In the genomic region with DNA sequence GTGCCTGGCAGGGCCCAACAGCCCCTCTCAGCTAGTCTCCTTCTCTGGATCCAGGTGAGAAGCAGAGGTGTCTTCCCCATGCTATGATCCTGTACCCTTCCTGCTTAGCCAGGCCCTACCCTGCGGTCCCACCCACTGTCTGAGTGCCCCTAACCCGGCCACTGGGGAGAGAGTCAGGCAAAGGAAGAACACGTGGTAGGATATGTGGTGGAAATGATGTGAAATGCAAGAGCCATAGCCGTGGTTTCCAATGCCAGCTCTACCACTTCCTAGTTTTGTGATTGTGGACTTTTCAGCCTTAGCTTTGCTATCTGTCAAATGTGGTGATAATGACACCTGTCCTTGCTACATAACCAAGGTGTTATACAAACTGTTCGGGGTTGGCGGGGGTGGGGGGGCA, we compare ENCODE assay signal across 17 cellular contexts. TPM values are rescaled to one million over a fixed set of nuclear protein-coding genes. Genes with fewer than 3 reads are reported as not detected.
"Had no signal": no experiment of that assay in that cellular context is flagged by ENCODE, and none has a peak within 500 bp of the region (broad histone marks: within the 10 kb centered on the region; RNA-seq: fewer than 3 reads in every experiment).

No MANE protein-coding gene starts in this region.

- ATAC-seq: heart left ventricle; right cardiac atrium; stimulated activated naive B cell treated with anti-CD40 and anti-IgM and Interleukin-4, amounts not matched to agents 10 μg/mL and 1 μg/mL and 100 μg/mL, for 72 hours had no signal

- H3K27ac ChIP-seq: heart left ventricle had no signal

- H3K9me3 Mint-ChIP-seq: activated T-helper 1 cell treated with anti-CD3 and anti-CD28 coated beads, Interleukin-12 subunit alpha, Interleukin-12 subunit beta, Interleukin-2, Interleukin-4 antibody, amounts not matched to agents 30 ng/mL and 10 ng/mL and 1 ng/mL, durations not matched to agents 14 hours and 24 hours and 36 hours; stimulated activated naive B cell treated with anti-CD40 and anti-IgM and Interleukin-4, amounts not matched to agents 10 μg/mL and 1 μg/mL and 100 μg/mL, for 72 hours had no signal

- DNase-seq: activated CD4-positive, alpha-beta T cell treated with anti-CD3 and anti-CD28 coated beads, Interleukin-2, amount 50 U/mL, for 1 hour; activated naive CD4-positive, alpha-beta T cell; amniotic stem cell; heart left ventricle; right cardiac atrium; Right ventricle myocardium superior; SK-N-SH; stimulated activated CD4-positive, alpha-beta T cell treated with anti-CD3 and anti-CD28 coated beads, Interleukin-1b, Interleukin-23, amount 100 ng/mL, for 48 hours; stimulated activated naive B cell treated with anti-CD40 and anti-IgM and Interleukin-4, amounts not matched to agents 10 μg/mL and 1 μg/mL and 100 μg/mL, for 72 hours; T-helper 1 cell; trophoblast cell had no signal

- H3K9me3 ChIP-seq: heart left ventricle, SK-N-SH had no signal

- H3K4me1 Mint-ChIP-seq: stimulated activated naive B cell treated with anti-CD40 and anti-IgM and Interleukin-4, amounts not matched to agents 10 μg/mL and 1 μg/mL and 100 μg/mL, for 72 hours had no signal

- H3K36me3 ChIP-seq: heart left ventricle had no signal

- H3K36me3 Mint-ChIP-seq: stimulated activated naive B cell treated with anti-CD40 and anti-IgM and Interleukin-4, amounts not matched to agents 10 μg/mL and 1 μg/mL and 100 μg/mL, for 72 hours had no signal

- H3K4me3 ChIP-seq: heart left ventricle had no signal

- H3K4me3 Mint-ChIP-seq: activated T-helper 1 cell treated with anti-CD3 and anti-CD28 coated beads, Interleukin-12 subunit alpha, Interleukin-12 subunit beta, Interleukin-2, Interleukin-4 antibody, amounts not matched to agents 30 ng/mL and 10 ng/mL and 1 ng/mL, durations not matched to agents 14 hours and 24 hours and 36 hours; stimulated activated naive B cell treated with anti-CD40 and anti-IgM and Interleukin-4, amounts not matched to agents 10 μg/mL and 1 μg/mL and 100 μg/mL, for 72 hours had no signal

- H3K27ac Mint-ChIP-seq: activated T-helper 1 cell treated with anti-CD3 and anti-CD28 coated beads, Interleukin-12 subunit alpha, Interleukin-12 subunit beta, Interleukin-2, Interleukin-4 antibody, amounts not matched to agents 30 ng/mL and 10 ng/mL and 1 ng/mL, durations not matched to agents 14 hours and 24 hours and 36 hours; stimulated activated naive B cell treated with anti-CD40 and anti-IgM and Interleukin-4, amounts not matched to agents 10 μg/mL and 1 μg/mL and 100 μg/mL, for 72 hours had no signal

RNA-seq across cellular contexts. Expression of a gene that starts 15.8 kb away (rescaled TPM):
- total RNA-seq: activated T-helper 1 cell treated with anti-CD3 and anti-CD28 coated beads, Interleukin-12 subunit alpha, Interleukin-12 subunit beta, Interleukin-2, Interleukin-4 antibody, amounts not matched to agents 30 ng/mL and 10 ng/mL and 1 ng/mL, durations not matched to agents 14 hours and 24 hours and 36 hours; fibroblast of lung; frontal cortex; heart left ventricle; liver; mesenteric fat pad; right cardiac atrium; Right ventricle myocardium superior had no signal
- polyA plus RNA-seq: fibroblast of lung, heart left ventricle, liver, right cardiac atrium, SK-N-SH had no signal

RNA-seq across cellular contexts. Expression of a gene that starts 17.8 kb away (rescaled TPM):
- total RNA-seq: activated T-helper 1 cell treated with anti-CD3 and anti-CD28 coated beads, Interleukin-12 subunit alpha, Interleukin-12 subunit beta, Interleukin-2, Interleukin-4 antibody, amounts not matched to agents 30 ng/mL and 10 ng/mL and 1 ng/mL, durations not matched to agents 14 hours and 24 hours and 36 hours; fibroblast of lung; frontal cortex; heart left ventricle; liver; mesenteric fat pad; right cardiac atrium; Right ventricle myocardium superior had no signal
- polyA plus RNA-seq: fibroblast of lung, heart left ventricle, liver, right cardiac atrium, SK-N-SH had no signal

RNA-seq across cellular contexts. Expression of a gene that starts 34.9 kb away (rescaled TPM):
- total RNA-seq: activated T-helper 1 cell treated with anti-CD3 and anti-CD28 coated beads, Interleukin-12 subunit alpha, Interleukin-12 subunit beta, Interleukin-2, Interleukin-4 antibody, amounts not matched to agents 30 ng/mL and 10 ng/mL and 1 ng/mL, durations not matched to agents 14 hours and 24 hours and 36 hours; fibroblast of lung; frontal cortex; heart left ventricle; liver; mesenteric fat pad; right cardiac atrium; Right ventricle myocardium superior had no signal
- polyA plus RNA-seq: fibroblast of lung, heart left ventricle, keratinocyte, liver, right cardiac atrium, SK-N-SH had no signal

RNA-seq across cellular contexts. Expression of a gene that starts 44.0 kb away (rescaled TPM):
- total RNA-seq: activated T-helper 1 cell treated with anti-CD3 and anti-CD28 coated beads, Interleukin-12 subunit alpha, Interleukin-12 subunit beta, Interleukin-2, Interleukin-4 antibody, amounts not matched to agents 30 ng/mL and 10 ng/mL and 1 ng/mL, durations not matched to agents 14 hours and 24 hours and 36 hours; fibroblast of lung; mesenteric fat pad; right cardiac atrium; Right ventricle myocardium superior had no signal
- polyA plus RNA-seq: fibroblast of lung, heart left ventricle, right cardiac atrium, SK-N-SH had no signal
